ENCODE assay signal across 8 cellular contexts in genomic region chr1:165914136-165914798, GRCh38.
DNase-seq lines count a peak whose midpoint lies in the region; ATAC-seq and TF ChIP-seq lines count a peak whose summit lies in the region.

No MANE protein-coding gene starts in this region.

- no peak overlapping the region for H3K4me3 ChIP-seq in hepatocyte
- no peak overlapping the region for H3K4me3 ChIP-seq in skeletal muscle tissue (ENCODE audit: low read length in 3 of 3)

- H3K4me2 ChIP-seq in hepatocyte, result no peak overlapping the region

- no peaks in the 10 kb centered on the region for H3K9me2 ChIP-seq in hepatocyte (replicated peaks; ENCODE audit: insufficient read depth)

- no peak overlapping the region for H3K27ac Mint-ChIP-seq in T-cell

- no peaks in the 10 kb centered on the region for H3K9me3 ChIP-seq in hepatocyte (ENCODE audit: low read depth)
- no peaks in the 10 kb centered on the region for H3K9me3 ChIP-seq in skeletal muscle tissue (ENCODE audit: control insufficient read depth in 3 of 3, low read length in 3 of 3)

- H4K20me1 ChIP-seq in hepatocyte (ENCODE audit: insufficient read depth, poor library complexity, severe bottlenecking), result no peaks in the 10 kb centered on the region

- H3K79me2 ChIP-seq in hepatocyte, result no peaks in the 10 kb centered on the region

- H3K4me1 ChIP-seq in hepatocyte (ENCODE audit: insufficient read depth) (peaks cover 14% of the 10 kb centered on the region), skeletal muscle tissue (ENCODE audit: control insufficient read depth in 3 of 3, insufficient read depth in 3 of 3, low read length in 3 of 3) (peaks cover 16 to 19% (median 18%) of the 10 kb centered on the region in 3 donors)

- peaks cover 0 to 4% (median 2%) of the 10 kb centered on the region in 3 donors for H3K4me1 Mint-ChIP-seq in T-cell

- no peaks in the 10 kb centered on the region for H3K36me3 ChIP-seq in hepatocyte (replicated peaks; ENCODE audit: insufficient read depth, low read depth)
- no peaks in the 10 kb centered on the region for H3K36me3 ChIP-seq in skeletal muscle tissue (ENCODE audit: control insufficient read depth in 3 of 3, insufficient read depth in 3 of 3, low read length in 3 of 3)

- H3K27me3 Mint-ChIP-seq in T-cell, result no peaks in the 10 kb centered on the region

- no peaks in the 10 kb centered on the region for H3K36me3 Mint-ChIP-seq in T-cell

- 23% methylated on average over 4 of the region's 4 CpGs for WGBS in hepatocyte (ENCODE audit: low lambda C conversion rate, missing lambda C conversion rate)

- CTCF ChIA-PET in T-cell (lab: Charles Lee), result interaction anchor here (0.5 to 4.3 kb wide), 18 partner anchors 9 to 566 kb away, joined by 3 to 68 read pairs (median 4); no protein-coding TSS in a partner anchor

- DNase-seq in SIG-M5 treated with dmso at 0.1 percent for 504 hours (lab: John Stamatoyannopoulos, UW; ENCODE audit: unreplicated experiment), result peak; percentile 79
- DNase-seq in SIG-M5 (lab: John Stamatoyannopoulos, UW), result no peak
- peak; percentile 63 for DNase-seq in NCI-H1092 treated with DMSO at 0.1 percent for 48 hours (lab: John Stamatoyannopoulos, UW)
- DNase-seq in T-cell, result peak; percentile 16 to 77 (median 54)
- peak in 46 of 58 donors; percentile 4 to 74 (median 38) for DNase-seq in anterior cingulate cortex (lab: John Stamatoyannopoulos, UW)
- DNase-seq in hepatocyte (ENCODE audit: low spot score), result peak; percentile 79

- no peaks in the 10 kb centered on the region for H3K27me3 ChIP-seq in hepatocyte
- H3K27me3 ChIP-seq in skeletal muscle tissue (ENCODE audit: control insufficient read depth in 3 of 3, insufficient read depth in 3 of 3, low read length in 3 of 3), result no peaks in the 10 kb centered on the region

- H3K27ac ChIP-seq in hepatocyte (no peak overlapping the region), skeletal muscle tissue (ENCODE audit: low read depth, low read length) (no peak overlapping the region)

- no peaks in the 10 kb centered on the region for H3K9me3 Mint-ChIP-seq in T-cell

- ATAC-seq in HG02678 (IDR thresholded peaks at IDR 0.05; ENCODE audit: unreplicated experiment) (peak; percentile 84), T-cell (replicated peaks in 1 of 4) (peak; percentile 85 to 93 (median 88))

- TF ChIP-seq CTCF in hepatocyte (IDR thresholded peaks at IDR 0.05; ENCODE audit: poor library complexity), result peak; percentile 97

- H3K9ac ChIP-seq in skeletal muscle tissue (ENCODE audit: low read depth in 1 of 3, low read length in 3 of 3), result peak overlapping the region in 2 of 3 donors; percentile 4 to 10

- POLR2A ChIA-PET in T-cell (lab: Charles Lee), result interaction anchor here in 1 of 2 donors (0.6 kb wide), 1 partner anchor 308 kb away, joined by 4 read pairs; no protein-coding TSS in a partner anchor

- H3K4me3 Mint-ChIP-seq in T-cell, result no peak overlapping the region

- H2AFZ ChIP-seq in hepatocyte, result no peak overlapping the region
